Comparison of ENCODE assay signal across 21 cellular contexts in the genomic region with DNA sequence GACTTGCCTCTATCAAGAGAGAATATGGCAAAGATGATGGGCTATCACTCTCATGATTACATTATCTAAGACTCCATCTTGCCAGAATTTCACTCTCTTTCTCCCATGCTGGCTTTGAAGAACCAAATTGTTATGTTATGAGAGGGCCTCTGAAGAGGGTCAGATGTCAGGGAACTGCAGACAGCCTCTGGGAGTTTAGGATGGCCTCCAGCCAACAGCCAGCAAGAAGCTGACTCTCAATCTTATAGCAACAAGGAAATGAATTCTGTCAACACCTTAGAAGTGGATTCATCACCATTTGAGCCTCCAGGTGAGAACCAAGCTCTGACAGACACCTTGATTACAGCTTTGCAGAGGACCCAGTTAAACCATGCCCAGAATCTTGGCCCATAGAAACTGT.
"Had no signal": no experiment of that assay in that cellular context is flagged by ENCODE, and none has a peak within 500 bp of the region (broad histone marks: within the 10 kb centered on the region; RNA-seq: fewer than 3 reads in every experiment).

No MANE protein-coding gene starts in this region.

- H3K4me1 ChIP-seq: right atrium auricular region, stomach, testis had no signal

- H3K9me3 ChIP-seq: testis had no signal

- H3K36me3 ChIP-seq: right atrium auricular region, stomach had no signal

- FAIRE-seq: endothelial cell of umbilical vein, kidney had no signal

- H3K4me3 ChIP-seq: right atrium auricular region, stomach, testis had no signal

- H3K27ac ChIP-seq: right atrium auricular region, stomach, testis had no signal

- H3K27me3 ChIP-seq: right atrium auricular region, stomach, testis had no signal

- DNase-seq: activated CD4-positive, alpha-beta T cell treated with anti-CD3 and anti-CD28 coated beads for 48 hours; activated CD4-positive, CD25-positive, alpha-beta regulatory T cell; activated CD8-positive, alpha-beta memory T cell treated with anti-CD3 and anti-CD28 coated beads, Interleukin-2, amount 50 U/mL, for 4 hours; activated effector memory CD4-positive, alpha-beta T cell treated with anti-CD3 and anti-CD28 coated beads, Interleukin-2, amount 50 U/mL, for 16 hours; activated naive CD4-positive, alpha-beta T cell treated with anti-CD3 and anti-CD28 coated beads, Interleukin-2, amount 50 U/mL, for 16 hours; activated T-cell treated with anti-CD3 and anti-CD28 coated beads, Interleukin-2, amount 50 U/mL, for 48 hours; aorta; cerebellar nuclear complex; dermis blood vessel endothelial cell; effector memory CD4-positive, alpha-beta T cell; foreskin melanocyte; glutamatergic neuron; hippocampal formation; kidney; left ventricle myocardium superior; naive B cell; stomach; T1000; testis had no signal
